8 cellular contexts compared by ENCODE assay signal in the genomic region with DNA sequence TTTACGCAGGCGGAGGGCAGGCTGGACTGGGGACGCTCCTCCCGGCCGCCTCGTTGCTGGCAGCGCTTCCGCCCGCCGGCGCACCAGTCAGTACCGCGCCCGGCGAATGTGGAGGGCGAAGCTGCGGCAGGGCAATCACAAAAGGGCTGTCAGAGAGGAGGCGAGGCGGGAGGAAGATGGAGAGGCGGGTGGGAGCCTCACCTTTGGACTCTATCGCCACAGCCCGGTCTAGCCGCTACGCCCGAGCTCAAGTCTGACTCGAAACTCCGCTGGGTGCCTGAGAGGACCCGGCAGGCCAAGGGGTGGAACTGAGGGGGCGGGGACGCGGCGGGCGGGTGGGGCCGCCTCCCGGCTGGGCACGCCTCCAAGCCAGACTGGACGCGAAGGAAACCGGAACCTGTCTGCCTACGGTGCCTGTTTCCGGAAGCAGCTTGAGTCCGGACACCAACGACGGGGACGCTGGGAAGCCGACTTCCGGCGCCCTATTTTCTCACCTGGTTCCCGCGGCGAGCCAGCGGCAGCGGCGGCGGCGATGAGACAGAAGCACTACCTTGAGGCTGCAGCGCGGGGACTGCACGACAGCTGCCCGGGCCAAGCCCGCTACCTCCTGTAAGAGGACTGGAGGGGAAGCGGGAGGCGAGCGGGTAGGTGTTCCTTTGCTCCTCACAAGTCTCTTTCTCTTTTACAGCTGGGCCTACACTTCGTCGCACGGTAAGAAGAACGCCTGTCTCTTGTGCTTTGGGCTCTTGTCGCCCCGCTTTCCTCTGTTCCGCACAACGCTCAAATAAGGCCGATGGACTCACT.
DNase-seq lines count a peak whose midpoint lies in the region; ATAC-seq and TF ChIP-seq lines count a peak whose summit lies in the region.

RMP24 (plus strand) TSS at position 483 of the 804 bp plus-strand sequence.

- no peaks in the 10 kb centered on the region for H3K27me3 Mint-ChIP-seq in activated naive CD8-positive, alpha-beta T cell treated with anti-CD3 and anti-CD28 coated beads for 36 hours

- peak; percentile 24 for TF ChIP-seq POLR2A in ovary (IDR thresholded peaks at IDR 0.05)
- peak in 1 of 2 donors; percentile 82 for TF ChIP-seq POLR2A in thyroid gland (IDR thresholded peaks at IDR 0.05)

- no peaks in the 10 kb centered on the region for H3K27me3 ChIP-seq in ovary
- H3K27me3 ChIP-seq in thyroid gland = no peaks in the 10 kb centered on the region

- peaks cover 41% of the 10 kb centered on the region for H3K4me1 Mint-ChIP-seq in activated naive CD8-positive, alpha-beta T cell treated with anti-CD3 and anti-CD28 coated beads for 36 hours

- H3K4me1 ChIP-seq in ovary (ENCODE audit: insufficient read depth) (no peaks in the 10 kb centered on the region), thyroid gland (peaks cover 12 to 19% of the 10 kb centered on the region in 2 donors)

- H3K4me3 ChIP-seq in ovary (peak within 1 kb of the TSS; percentile 87), thyroid gland (replicated peaks in 1 of 3) (peak within 1 kb of the TSS; percentile 59 to 96 (median 82))

- WGBS in ovary, 3 donors = 0 to 1% (median 1%) methylated on average over 59 to 73 of the region's 73 CpGs
- WGBS in thyroid gland, 2 donors = 0 to 1% methylated on average over 34 to 47 of the region's 73 CpGs

- DNase-seq in GM10266 (ENCODE audit: extremely low spot score) = peak; percentile 90
- peak; percentile 97 for DNase-seq in NCI-H1092 treated with DMSO at 0.1 percent for 48 hours (lab: John Stamatoyannopoulos, UW)
- peak; percentile 91 for DNase-seq in activated naive CD8-positive, alpha-beta T cell treated with anti-CD3 and anti-CD28 coated beads for 36 hours
- peak; percentile 97 for DNase-seq in Right ventricle myocardium inferior (ENCODE audit: missing footprints)
- DNase-seq in ovary = peak; percentile 91 to 97 (median 93)
- peak; percentile 95 for DNase-seq in thyroid gland

- no peak for TF ChIP-seq EP300 in ovary (IDR thresholded peaks at IDR 0.05)

- H3K36me3 ChIP-seq in ovary = no peaks in the 10 kb centered on the region
- peaks cover 1 to 3% of the 10 kb centered on the region in 2 donors for H3K36me3 ChIP-seq in thyroid gland

- H3K9me3 Mint-ChIP-seq in activated naive CD8-positive, alpha-beta T cell treated with anti-CD3 and anti-CD28 coated beads for 36 hours = no peaks in the 10 kb centered on the region

- H3K27ac ChIP-seq in ovary (peak within 1 kb of the TSS; percentile 60 to 86), thyroid gland (peak within 1 kb of the TSS; percentile 79 to 86 (median 81))

- H3K27ac Mint-ChIP-seq in activated naive CD8-positive, alpha-beta T cell treated with anti-CD3 and anti-CD28 coated beads for 36 hours = peak within 1 kb of the TSS; percentile 95

- intact Hi-C loops in Right ventricle myocardium inferior (cut with DNase I) = loop anchor here (2.0 kb wide), 1 partner anchor 94 kb away; the partner anchor contains the start of gene RPRD1A
- intact Hi-C loops in ovary (cut with DNase I) = no loop called here
- intact Hi-C loops in thyroid gland (cut with DNase I) = loop anchor here (10.0 kb wide), 1 partner anchor 82 kb away; no protein-coding TSS in a partner anchor

- ATAC-seq in HG02623 (IDR thresholded peaks at IDR 0.05; ENCODE audit: unreplicated experiment) = peak; percentile 91
- ATAC-seq in SK-N-SH treated with all-trans-retinoic acid at 6 μM for 48 hours = peak; percentile 95
- peak; percentile 97 for ATAC-seq in Right ventricle myocardium inferior

- peak within 1 kb of the TSS; percentile 96 for H3K4me3 Mint-ChIP-seq in activated naive CD8-positive, alpha-beta T cell treated with anti-CD3 and anti-CD28 coated beads for 36 hours

- peaks cover 34% of the 10 kb centered on the region for H3K36me3 Mint-ChIP-seq in activated naive CD8-positive, alpha-beta T cell treated with anti-CD3 and anti-CD28 coated beads for 36 hours

- TF ChIP-seq CTCF in GM10266 (IDR thresholded peaks at IDR 0.05; ENCODE audit: control insufficient read depth, insufficient read depth, low read depth, missing control alignments) = no peak
- no peak for TF ChIP-seq CTCF in ovary (IDR thresholded peaks at IDR 0.05)
- TF ChIP-seq CTCF in thyroid gland (IDR thresholded peaks at IDR 0.05) = no peak

- H3K9me3 ChIP-seq in ovary (no peaks in the 10 kb centered on the region), thyroid gland (no peaks in the 10 kb centered on the region)

TF ChIP-seq in SK-N-SH treated with all-trans-retinoic acid at 6 μM for 48 hours, 23 proteins besides CTCF, POLR2A, EP300 and RAD21:
- TF ChIP-seq, protein P1, sequence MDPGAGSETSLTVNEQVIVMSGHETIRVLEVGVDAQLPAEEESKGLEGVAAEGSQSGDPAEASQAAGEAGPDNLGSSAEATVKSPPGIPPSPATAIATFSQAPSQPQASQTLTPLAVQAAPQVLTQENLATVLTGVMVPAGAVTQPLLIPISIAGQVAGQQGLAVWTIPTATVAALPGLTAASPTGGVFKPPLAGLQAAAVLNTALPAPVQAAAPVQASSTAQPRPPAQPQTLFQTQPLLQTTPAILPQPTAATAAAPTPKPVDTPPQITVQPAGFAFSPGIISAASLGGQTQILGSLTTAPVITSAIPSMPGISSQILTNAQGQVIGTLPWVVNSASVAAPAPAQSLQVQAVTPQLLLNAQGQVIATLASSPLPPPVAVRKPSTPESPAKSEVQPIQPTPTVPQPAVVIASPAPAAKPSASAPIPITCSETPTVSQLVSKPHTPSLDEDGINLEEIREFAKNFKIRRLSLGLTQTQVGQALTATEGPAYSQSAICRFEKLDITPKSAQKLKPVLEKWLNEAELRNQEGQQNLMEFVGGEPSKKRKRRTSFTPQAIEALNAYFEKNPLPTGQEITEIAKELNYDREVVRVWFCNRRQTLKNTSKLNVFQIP (CRISPR knock-in tag; IDR thresholded peaks at IDR 0.05; ENCODE audit: borderline replicate concordance, low read depth) = no peak

Comparison
In these comparisons a context has a peak if more than half of its experiments do, and no peak if none do; other contexts are left out.
1. Peak in every context shown above with its lines: DNase-seq, ATAC-seq, H3K4me3 ChIP-seq and H3K27ac ChIP-seq.
2. intact Hi-C loops: an anchor here in Right ventricle myocardium inferior (2.0 kb wide) and thyroid gland (10.0 kb wide); none called in ovary.